In genomic region chr7:129299889-129300288, GRCh38 we compare ENCODE assay signal across 26 cellular contexts.
"Had no signal": no experiment of that assay in that cellular context is flagged by ENCODE, and none has a peak within 500 bp of the region (broad histone marks: within the 10 kb centered on the region; RNA-seq: fewer than 3 reads in every experiment).

No MANE protein-coding gene starts in this region.

- H3K4me3 ChIP-seq: left ventricle myocardium inferior, lung, neural progenitor cell, right atrium auricular region, skin epidermis, suprapubic skin, thoracic aorta, tibial artery, upper lobe of right lung had no signal

- H3K4me1 ChIP-seq: right atrium auricular region had no signal

- H2AFZ ChIP-seq: neural progenitor cell had no signal

- H3K9me3 ChIP-seq: neutrophil, right atrium auricular region, suprapubic skin, thoracic aorta, tibial artery, upper lobe of right lung had no signal

- H3K9ac ChIP-seq: neural progenitor cell had no signal

- H3K27ac ChIP-seq: left ventricle myocardium inferior, neural progenitor cell, neutrophil, right atrium auricular region, skin epidermis, suprapubic skin, thoracic aorta, tibial artery, upper lobe of right lung had no signal

- H3K4me2 ChIP-seq: neural progenitor cell had no signal

- FAIRE-seq: urothelium cell line had no signal

- ATAC-seq: natural killer cell; sciatic nerve; stimulated activated effector memory CD8-positive, alpha-beta T cell treated with anti-CD3 and anti-CD28 coated beads, Interleukin-12 subunit alpha, Interleukin-12 subunit beta, amount 100 ng/mL, for 72 hours; upper lobe of right lung had no signal

- H3K27me3 ChIP-seq: neural progenitor cell, neutrophil, right atrium auricular region, suprapubic skin, tibial artery, upper lobe of right lung had no signal

- H3K36me3 ChIP-seq: left ventricle myocardium inferior, neural progenitor cell, neutrophil, right atrium auricular region, suprapubic skin, thoracic aorta, tibial artery, upper lobe of right lung had no signal

- DNase-seq: hypothalamus; immature natural killer cell; islet precursor cell; left ventricle myocardium inferior; mesendoderm; naive B cell; natural killer cell; nephron progenitor cell; occipital lobe; stimulated activated CD4-positive, alpha-beta T cell treated with anti-CD3 and anti-CD28 coated beads, Interleukin-12 subunit alpha, Interleukin-12 subunit beta, amount 100 ng/mL, for 4 hours; stimulated activated CD4-positive, alpha-beta T cell treated with anti-CD3 and anti-CD28 coated beads, Interleukin-15, amount 100 ng/mL, for 24 hours; stimulated activated CD4-positive, alpha-beta T cell treated with anti-CD3 and anti-CD28 coated beads, Interleukin-4, amount 100 ng/mL, for 24 hours; stimulated activated naive CD4-positive, alpha-beta T cell; tibial artery; trophoblast cell; upper lobe of right lung had no signal
